8 cellular contexts compared by ENCODE assay signal in the genomic region with DNA sequence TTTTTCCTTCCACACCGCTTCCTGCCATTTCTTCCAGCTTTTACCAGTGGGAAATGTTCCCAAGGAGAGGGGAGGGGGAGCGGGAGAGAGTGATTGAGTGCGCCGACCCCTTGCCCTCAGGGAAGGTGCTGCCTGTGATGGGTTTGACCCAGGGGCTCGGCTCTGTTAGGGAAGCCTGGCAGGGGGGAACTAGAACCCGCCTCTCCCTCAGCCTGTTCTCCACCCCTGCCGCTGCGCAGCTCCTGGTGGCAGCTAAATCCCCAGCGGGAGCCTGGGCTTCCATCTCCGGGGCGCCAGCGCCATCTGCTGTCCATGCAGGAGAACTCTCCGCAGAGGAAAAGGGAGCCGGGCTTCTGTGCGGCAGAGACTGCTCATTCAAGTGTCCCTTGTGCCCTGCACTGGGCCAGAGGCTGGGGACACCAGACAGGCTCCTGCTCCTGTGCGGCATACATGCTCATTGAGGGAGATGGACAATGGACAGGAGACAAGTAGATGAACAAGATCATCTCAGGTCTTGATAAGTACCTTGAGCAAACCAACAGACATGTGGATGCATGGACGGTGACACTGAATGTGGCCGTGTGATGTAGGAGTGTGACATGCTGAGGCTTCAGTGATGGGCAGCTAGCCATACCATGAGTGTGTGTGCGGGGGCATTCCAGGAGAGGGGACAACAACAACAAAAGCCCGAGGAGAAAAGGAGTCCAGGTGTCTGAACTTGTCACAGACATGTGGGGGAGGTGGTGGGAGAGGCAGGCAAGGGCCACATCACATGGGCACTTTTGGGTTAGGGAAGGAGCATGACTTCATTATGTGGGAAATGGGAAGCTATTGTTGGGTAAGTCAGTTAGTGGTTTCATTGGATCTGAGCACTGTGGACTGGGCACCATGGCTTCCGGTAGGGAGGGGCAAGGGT. TPM values are rescaled to one million over a fixed set of nuclear protein-coding genes. Genes with fewer than 3 reads are reported as not detected.
DNase-seq lines count a peak whose midpoint lies in the region; ATAC-seq, FAIRE-seq and TF ChIP-seq lines count a peak whose summit lies in the region.

No MANE protein-coding gene starts in this region.

- peak; percentile 97 for TF ChIP-seq CTCF in left ventricle myocardium inferior (IDR thresholded peaks at IDR 0.05; ENCODE audit: borderline replicate concordance)

- H3K27me3 Mint-ChIP-seq in T-cell, result peaks cover 62 to 73% of the 10 kb centered on the region in 2 donors

- no peak overlapping the region for H3K27ac Mint-ChIP-seq in T-cell

- peak; percentile 95 for DNase-seq in GM12892 (ENCODE audit: insufficient read length)
- peak; percentile 73 for DNase-seq in NCI-H1105 treated with DMSO at 0.1 percent for 48 hours (lab: John Stamatoyannopoulos, UW)
- DNase-seq in T-cell, result peak; percentile 53 to 87 (median 78)
- DNase-seq in amniotic epithelial cell (ENCODE audit: low read depth), result peak; percentile 68
- peak; percentile 79 for DNase-seq in left ventricle myocardium inferior
- DNase-seq in retina, result peak; percentile 93

- FAIRE-seq in GM12892 (lab: Jason Lieb, UNC), result peak; percentile 67

- H3K4me1 Mint-ChIP-seq in T-cell, result no peaks in the 10 kb centered on the region

- H3K4me3 Mint-ChIP-seq in T-cell, result no peak overlapping the region

- POLR2A ChIA-PET in T-cell (lab: Charles Lee), result interaction anchor here in 1 of 2 donors (0.6 kb wide), 1 partner anchor 23 kb away, joined by 6 read pairs; no protein-coding TSS in a partner anchor

- ATAC-seq in HG02763 (IDR thresholded peaks at IDR 0.05; ENCODE audit: unreplicated experiment) (peak; percentile 63), T-cell (replicated peaks in 1 of 4) (peak; percentile 84 to 97 (median 88)), HG03025 (IDR thresholded peaks at IDR 0.05; ENCODE audit: low FRiP score, unreplicated experiment) (no peak)

- TF ChIP-seq POLR2A in GM12892 (IDR thresholded peaks at IDR 0.05; ENCODE audit: low read depth, low read length), result no peak

- H3K9me3 Mint-ChIP-seq in T-cell, result no peaks in the 10 kb centered on the region

- H3K27ac ChIP-seq in left ventricle myocardium inferior (replicated peaks), result no peak overlapping the region

- no peaks in the 10 kb centered on the region for H3K36me3 ChIP-seq in left ventricle myocardium inferior

- intact Hi-C loops in left ventricle myocardium inferior (cut with micrococcal nuclease), result loop anchor here (5.0 kb wide), 1 partner anchor 128 kb away; no protein-coding TSS in a partner anchor

- H3K27me3 ChIP-seq in left ventricle myocardium inferior (ENCODE audit: low read depth), result peaks cover 72% of the 10 kb centered on the region

- no peaks in the 10 kb centered on the region for H3K36me3 Mint-ChIP-seq in T-cell

- CTCF ChIA-PET in T-cell (lab: Charles Lee), result interaction anchor here (0.6 to 6.7 kb wide), 38 partner anchors 9 to 142 kb away, joined by 3 to 57 read pairs (median 4); a partner anchor contains a TSS

- peaks cover 26% of the 10 kb centered on the region for H3K4me1 ChIP-seq in left ventricle myocardium inferior

- peak overlapping the region; percentile 40 for H3K4me3 ChIP-seq in left ventricle myocardium inferior

- H3K9me3 ChIP-seq in left ventricle myocardium inferior (replicated peaks), result no peaks in the 10 kb centered on the region

RNA-seq across cellular contexts. Expression of a gene that starts 13.3 kb away (rescaled TPM):
- 0.61 TPM for polyA plus RNA-seq in GM12892 (2012; ENCODE audit: missing spikeins)
- total RNA-seq in T-cell, result 10 to 100 TPM in 3 of 5 donors, 1 to 10 TPM in 2; 5.0 to 12.8 (median 10.8) TPM
- 104 TPM for total RNA-seq in left ventricle myocardium inferior

RNA-seq across cellular contexts. Expression of a gene that starts 13.5 kb away (rescaled TPM):
- polyA plus RNA-seq in GM12892 (2012; ENCODE audit: missing spikeins), result 0.19 TPM
- total RNA-seq in T-cell (under 1 TPM; 0.37 to 0.88 (median 0.69) TPM), left ventricle myocardium inferior (2.5 TPM)

RNA-seq across cellular contexts. Expression of a gene that starts 16.0 kb away (rescaled TPM):
- polyA plus RNA-seq in GM12892 (2012; ENCODE audit: missing spikeins), result not detected
- under 1 TPM in 3 of 5 donors, not detected in 2; 0.09 to 0.35 (median 0.20) TPM for total RNA-seq in T-cell
- not detected for total RNA-seq in left ventricle myocardium inferior

RNA-seq across cellular contexts. Expression of a gene that starts 31.6 kb away (rescaled TPM):
- polyA plus RNA-seq in GM12892 (2012; ENCODE audit: missing spikeins), result 26.6 TPM
- total RNA-seq in T-cell, result 10 to 100 TPM; 20.6 to 47.7 (median 41.3) TPM
- 22.0 TPM for total RNA-seq in left ventricle myocardium inferior

RNA-seq across cellular contexts. Expression of a gene that starts 41.0 kb away (rescaled TPM):
- polyA plus RNA-seq in GM12892 (2012; ENCODE audit: missing spikeins), result not detected
- 1 to 10 TPM; 1.2 to 2.4 (median 1.2) TPM for total RNA-seq in T-cell
- total RNA-seq in left ventricle myocardium inferior, result 208 TPM
